In the genomic region with DNA sequence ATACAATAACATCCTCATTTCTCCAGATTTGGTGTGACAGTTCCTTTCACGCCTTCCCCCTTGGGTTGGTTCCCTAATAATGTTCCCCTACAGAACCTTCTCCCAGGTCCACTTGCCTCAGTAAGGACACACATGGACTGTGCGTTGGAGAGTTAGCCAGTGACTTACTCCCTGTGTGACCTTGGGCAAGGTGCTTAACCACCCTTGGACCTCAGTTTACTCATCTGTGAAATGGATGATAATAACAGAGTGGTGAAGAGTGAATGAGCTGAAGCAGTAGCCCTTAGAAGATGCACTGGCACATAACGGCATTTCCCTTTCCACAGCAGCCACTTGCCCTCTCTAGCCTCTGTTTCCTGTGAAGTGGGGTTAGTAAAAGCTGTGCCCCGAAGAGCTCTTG, we compare ENCODE assay signal across 2 cellular contexts.
TF ChIP-seq lines count a peak whose summit lies in the region.

No MANE protein-coding gene starts in this region.

TF ChIP-seq in HepG2, 621 proteins besides CTCF, POLR2A, EP300 and RAD21:
- TF ChIP-seq SIX4 (CRISPR knock-in tag; IDR thresholded peaks at IDR 0.05) (no peak), ZNF629 (CRISPR knock-in tag; conservative IDR thresholded peaks at IDR 0.05) (peak; percentile 91), ZNF749 (CRISPR knock-in tag; IDR thresholded peaks at IDR 0.05; ENCODE audit: borderline replicate concordance) (no peak)
- TF ChIP-seq, protein P1, sequence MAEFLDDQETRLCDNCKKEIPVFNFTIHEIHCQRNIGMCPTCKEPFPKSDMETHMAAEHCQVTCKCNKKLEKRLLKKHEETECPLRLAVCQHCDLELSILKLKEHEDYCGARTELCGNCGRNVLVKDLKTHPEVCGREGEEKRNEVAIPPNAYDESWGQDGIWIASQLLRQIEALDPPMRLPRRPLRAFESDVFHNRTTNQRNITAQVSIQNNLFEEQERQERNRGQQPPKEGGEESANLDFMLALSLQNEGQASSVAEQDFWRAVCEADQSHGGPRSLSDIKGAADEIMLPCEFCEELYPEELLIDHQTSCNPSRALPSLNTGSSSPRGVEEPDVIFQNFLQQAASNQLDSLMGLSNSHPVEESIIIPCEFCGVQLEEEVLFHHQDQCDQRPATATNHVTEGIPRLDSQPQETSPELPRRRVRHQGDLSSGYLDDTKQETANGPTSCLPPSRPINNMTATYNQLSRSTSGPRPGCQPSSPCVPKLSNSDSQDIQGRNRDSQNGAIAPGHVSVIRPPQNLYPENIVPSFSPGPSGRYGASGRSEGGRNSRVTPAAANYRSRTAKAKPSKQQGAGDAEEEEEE (CRISPR knock-in tag; IDR thresholded peaks at IDR 0.05; ENCODE audit: borderline replicate concordance) = no peak

TF ChIP-seq in H1, 55 proteins besides CTCF, POLR2A, EP300 and RAD21:
- TF ChIP-seq CBX8 (IDR thresholded peaks at IDR 0.05; ENCODE audit: borderline replicate concordance, low read depth, low read length) (no peak), BACH1 (IDR thresholded peaks at IDR 0.05; ENCODE audit: low read length) (no peak), NANOG (IDR thresholded peaks at IDR 0.05; ENCODE audit: insufficient read depth, low read depth, low read length, poor library complexity, severe bottlenecking) (no peak), TAF1 (IDR thresholded peaks at IDR 0.05; ENCODE audit: low read depth, low read length) (no peak), FOSL1 (IDR thresholded peaks at IDR 0.05; ENCODE audit: insufficient read depth, low read depth, low read length) (no peak), EZH2 (IDR thresholded peaks at IDR 0.05; ENCODE audit: low read depth, low read length, severe bottlenecking) (no peak), PHF8 (conservative IDR thresholded peaks at IDR 0.05; ENCODE audit: low read depth, low read length) (no peak), SIRT6 (IDR thresholded peaks at IDR 0.05; ENCODE audit: low read length) (no peak), POLR2AphosphoS5 (IDR thresholded peaks at IDR 0.05; ENCODE audit: low read depth, low read length) (no peak), SAP30 (IDR thresholded peaks at IDR 0.05; ENCODE audit: insufficient read depth, insufficient replicate concordance, low read length) (no peak), CEBPB (IDR thresholded peaks at IDR 0.05; ENCODE audit: low read depth, low read length) (no peak), BCL11A (IDR thresholded peaks at IDR 0.05; ENCODE audit: low read depth in 2 of 2, low read length in 2 of 2) (no peak), ASH2L (IDR thresholded peaks at IDR 0.05; ENCODE audit: low read length) (no peak), SRF (IDR thresholded peaks at IDR 0.05; ENCODE audit: low read depth, low read length) (no peak), RFX5 (IDR thresholded peaks at IDR 0.05; ENCODE audit: borderline replicate concordance, low read depth, low read length) (no peak)
- TF ChIP-seq, protein P2, sequence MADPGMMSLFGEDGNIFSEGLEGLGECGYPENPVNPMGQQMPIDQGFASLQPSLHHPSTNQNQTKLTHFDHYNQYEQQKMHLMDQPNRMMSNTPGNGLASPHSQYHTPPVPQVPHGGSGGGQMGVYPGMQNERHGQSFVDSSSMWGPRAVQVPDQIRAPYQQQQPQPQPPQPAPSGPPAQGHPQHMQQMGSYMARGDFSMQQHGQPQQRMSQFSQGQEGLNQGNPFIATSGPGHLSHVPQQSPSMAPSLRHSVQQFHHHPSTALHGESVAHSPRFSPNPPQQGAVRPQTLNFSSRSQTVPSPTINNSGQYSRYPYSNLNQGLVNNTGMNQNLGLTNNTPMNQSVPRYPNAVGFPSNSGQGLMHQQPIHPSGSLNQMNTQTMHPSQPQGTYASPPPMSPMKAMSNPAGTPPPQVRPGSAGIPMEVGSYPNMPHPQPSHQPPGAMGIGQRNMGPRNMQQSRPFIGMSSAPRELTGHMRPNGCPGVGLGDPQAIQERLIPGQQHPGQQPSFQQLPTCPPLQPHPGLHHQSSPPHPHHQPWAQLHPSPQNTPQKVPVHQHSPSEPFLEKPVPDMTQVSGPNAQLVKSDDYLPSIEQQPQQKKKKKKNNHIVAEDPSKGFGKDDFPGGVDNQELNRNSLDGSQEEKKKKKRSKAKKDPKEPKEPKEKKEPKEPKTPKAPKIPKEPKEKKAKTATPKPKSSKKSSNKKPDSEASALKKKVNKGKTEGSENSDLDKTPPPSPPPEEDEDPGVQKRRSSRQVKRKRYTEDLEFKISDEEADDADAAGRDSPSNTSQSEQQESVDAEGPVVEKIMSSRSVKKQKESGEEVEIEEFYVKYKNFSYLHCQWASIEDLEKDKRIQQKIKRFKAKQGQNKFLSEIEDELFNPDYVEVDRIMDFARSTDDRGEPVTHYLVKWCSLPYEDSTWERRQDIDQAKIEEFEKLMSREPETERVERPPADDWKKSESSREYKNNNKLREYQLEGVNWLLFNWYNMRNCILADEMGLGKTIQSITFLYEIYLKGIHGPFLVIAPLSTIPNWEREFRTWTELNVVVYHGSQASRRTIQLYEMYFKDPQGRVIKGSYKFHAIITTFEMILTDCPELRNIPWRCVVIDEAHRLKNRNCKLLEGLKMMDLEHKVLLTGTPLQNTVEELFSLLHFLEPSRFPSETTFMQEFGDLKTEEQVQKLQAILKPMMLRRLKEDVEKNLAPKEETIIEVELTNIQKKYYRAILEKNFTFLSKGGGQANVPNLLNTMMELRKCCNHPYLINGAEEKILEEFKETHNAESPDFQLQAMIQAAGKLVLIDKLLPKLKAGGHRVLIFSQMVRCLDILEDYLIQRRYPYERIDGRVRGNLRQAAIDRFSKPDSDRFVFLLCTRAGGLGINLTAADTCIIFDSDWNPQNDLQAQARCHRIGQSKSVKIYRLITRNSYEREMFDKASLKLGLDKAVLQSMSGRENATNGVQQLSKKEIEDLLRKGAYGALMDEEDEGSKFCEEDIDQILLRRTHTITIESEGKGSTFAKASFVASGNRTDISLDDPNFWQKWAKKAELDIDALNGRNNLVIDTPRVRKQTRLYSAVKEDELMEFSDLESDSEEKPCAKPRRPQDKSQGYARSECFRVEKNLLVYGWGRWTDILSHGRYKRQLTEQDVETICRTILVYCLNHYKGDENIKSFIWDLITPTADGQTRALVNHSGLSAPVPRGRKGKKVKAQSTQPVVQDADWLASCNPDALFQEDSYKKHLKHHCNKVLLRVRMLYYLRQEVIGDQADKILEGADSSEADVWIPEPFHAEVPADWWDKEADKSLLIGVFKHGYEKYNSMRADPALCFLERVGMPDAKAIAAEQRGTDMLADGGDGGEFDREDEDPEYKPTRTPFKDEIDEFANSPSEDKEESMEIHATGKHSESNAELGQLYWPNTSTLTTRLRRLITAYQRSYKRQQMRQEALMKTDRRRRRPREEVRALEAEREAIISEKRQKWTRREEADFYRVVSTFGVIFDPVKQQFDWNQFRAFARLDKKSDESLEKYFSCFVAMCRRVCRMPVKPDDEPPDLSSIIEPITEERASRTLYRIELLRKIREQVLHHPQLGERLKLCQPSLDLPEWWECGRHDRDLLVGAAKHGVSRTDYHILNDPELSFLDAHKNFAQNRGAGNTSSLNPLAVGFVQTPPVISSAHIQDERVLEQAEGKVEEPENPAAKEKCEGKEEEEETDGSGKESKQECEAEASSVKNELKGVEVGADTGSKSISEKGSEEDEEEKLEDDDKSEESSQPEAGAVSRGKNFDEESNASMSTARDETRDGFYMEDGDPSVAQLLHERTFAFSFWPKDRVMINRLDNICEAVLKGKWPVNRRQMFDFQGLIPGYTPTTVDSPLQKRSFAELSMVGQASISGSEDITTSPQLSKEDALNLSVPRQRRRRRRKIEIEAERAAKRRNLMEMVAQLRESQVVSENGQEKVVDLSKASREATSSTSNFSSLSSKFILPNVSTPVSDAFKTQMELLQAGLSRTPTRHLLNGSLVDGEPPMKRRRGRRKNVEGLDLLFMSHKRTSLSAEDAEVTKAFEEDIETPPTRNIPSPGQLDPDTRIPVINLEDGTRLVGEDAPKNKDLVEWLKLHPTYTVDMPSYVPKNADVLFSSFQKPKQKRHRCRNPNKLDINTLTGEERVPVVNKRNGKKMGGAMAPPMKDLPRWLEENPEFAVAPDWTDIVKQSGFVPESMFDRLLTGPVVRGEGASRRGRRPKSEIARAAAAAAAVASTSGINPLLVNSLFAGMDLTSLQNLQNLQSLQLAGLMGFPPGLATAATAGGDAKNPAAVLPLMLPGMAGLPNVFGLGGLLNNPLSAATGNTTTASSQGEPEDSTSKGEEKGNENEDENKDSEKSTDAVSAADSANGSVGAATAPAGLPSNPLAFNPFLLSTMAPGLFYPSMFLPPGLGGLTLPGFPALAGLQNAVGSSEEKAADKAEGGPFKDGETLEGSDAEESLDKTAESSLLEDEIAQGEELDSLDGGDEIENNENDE (IDR thresholded peaks at IDR 0.05; ENCODE audit: insufficient replicate concordance, low read length) = no peak
